Comparison of ENCODE assay signal across 42 cellular contexts in the genomic region with DNA sequence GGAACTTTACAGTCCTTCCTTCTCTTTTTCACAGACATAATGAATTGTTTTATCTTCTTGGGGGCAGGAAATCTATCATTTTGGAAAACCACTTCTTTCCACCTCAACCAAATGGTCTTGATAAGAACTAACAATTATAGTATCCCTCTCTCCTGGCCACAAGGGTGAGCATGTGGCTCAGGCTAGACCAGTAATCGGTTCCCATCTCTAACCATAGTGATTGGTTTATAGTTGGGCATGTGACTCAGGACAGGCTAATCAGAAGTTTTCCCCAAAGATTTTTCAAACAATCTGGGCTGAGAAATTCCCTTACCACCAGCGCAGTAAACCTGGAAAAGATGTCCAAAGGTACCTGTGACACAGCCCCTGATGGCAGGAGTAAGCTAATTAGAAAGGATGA. TPM values are rescaled to one million over a fixed set of nuclear protein-coding genes. Genes with fewer than 3 reads are reported as not detected.
"Had no signal": no experiment of that assay in that cellular context is flagged by ENCODE, and none has a peak within 500 bp of the region (broad histone marks: within the 10 kb centered on the region; RNA-seq: fewer than 3 reads in every experiment).

No MANE protein-coding gene starts in this region.

- H3K9me3 Mint-ChIP-seq: activated CD4-positive, alpha-beta memory T cell treated with anti-CD3 and anti-CD28 coated beads for 36 hours; activated CD4-positive, alpha-beta T cell treated with anti-CD3 and anti-CD28 coated beads, Interleukin-2, amount 10 ng/mL, durations not matched to agents 24 days and 14 days; activated naive CD4-positive, alpha-beta T cell treated with anti-CD3 and anti-CD28 coated beads for 36 hours; activated naive CD4-positive, alpha-beta T cell treated with anti-CD3 and anti-CD28 coated beads, Interleukin-2, amount 50 U/mL, for 24 hours; activated naive CD8-positive, alpha-beta T cell treated with anti-CD3 and anti-CD28 coated beads for 36 hours; activated naive CD8-positive, alpha-beta T cell treated with anti-CD3 and anti-CD28 coated beads, Interleukin-2, amount 50 U/mL, for 24 hours; activated T-helper 1 cell treated with anti-CD3 and anti-CD28 coated beads, Interleukin-12 subunit alpha, Interleukin-12 subunit beta, Interleukin-2, Interleukin-4 antibody, amounts not matched to agents 30 ng/mL and 10 ng/mL and 1 ng/mL, durations not matched to agents 14 hours and 24 hours and 36 hours; activated T-helper 2 cell treated with anti-CD3 and anti-CD28 coated beads, Interferon-gamma antibody, Interleukin-2, Interleukin-4, amounts not matched to agents 10 μg/mL and 5 μg/mL and 100 μg/mL, durations not matched to agents 14 hours and 24 hours and 36 hours; effector memory CD8-positive, alpha-beta T cell; T-helper 2 cell treated with Interferon-gamma antibody and Interleukin-4, amounts not matched to agents 5 μg/mL and 100 μg/mL, for 36 hours had no signal

- H3K27ac Mint-ChIP-seq: activated CD4-positive, alpha-beta memory T cell treated with anti-CD3 and anti-CD28 coated beads for 36 hours; activated CD4-positive, alpha-beta T cell treated with anti-CD3 and anti-CD28 coated beads for 36 hours; activated CD4-positive, alpha-beta T cell treated with anti-CD3 and anti-CD28 coated beads, Interleukin-2, amount 10 ng/mL, durations not matched to agents 24 days and 14 days; activated CD8-positive, alpha-beta memory T cell treated with anti-CD3 and anti-CD28 coated beads, Interleukin-2, amount 10 ng/mL, durations not matched to agents 7 days and 5 days; activated CD8-positive, alpha-beta T cell treated with anti-CD3 and anti-CD28 coated beads, Interleukin-2, amount 10 ng/mL, durations not matched to agents 7 days and 5 days; activated naive CD4-positive, alpha-beta T cell treated with anti-CD3 and anti-CD28 coated beads for 36 hours; activated naive CD4-positive, alpha-beta T cell treated with anti-CD3 and anti-CD28 coated beads, Interleukin-2, amount 50 U/mL, for 24 hours; activated naive CD8-positive, alpha-beta T cell treated with anti-CD3 and anti-CD28 coated beads for 36 hours; activated naive CD8-positive, alpha-beta T cell treated with anti-CD3 and anti-CD28 coated beads, Interleukin-2, amount 50 U/mL, for 24 hours; activated T-helper 1 cell treated with anti-CD3 and anti-CD28 coated beads, Interleukin-12 subunit alpha, Interleukin-12 subunit beta, Interleukin-2, Interleukin-4 antibody, amounts not matched to agents 30 ng/mL and 10 ng/mL and 1 ng/mL, durations not matched to agents 14 hours and 24 hours and 36 hours; activated T-helper 2 cell treated with anti-CD3 and anti-CD28 coated beads, Interferon-gamma antibody, Interleukin-2, Interleukin-4, amounts not matched to agents 10 μg/mL and 5 μg/mL and 100 μg/mL, durations not matched to agents 14 hours and 24 hours and 36 hours; effector memory CD8-positive, alpha-beta T cell; T-helper 17 cell; T-helper 2 cell treated with Interferon-gamma antibody and Interleukin-4, amounts not matched to agents 5 μg/mL and 100 μg/mL, for 36 hours had no signal

- H3K4me3 Mint-ChIP-seq: activated CD4-positive, alpha-beta memory T cell treated with anti-CD3 and anti-CD28 coated beads for 36 hours; activated CD4-positive, alpha-beta T cell treated with anti-CD3 and anti-CD28 coated beads for 36 hours; activated CD4-positive, alpha-beta T cell treated with anti-CD3 and anti-CD28 coated beads, Interleukin-2, amount 10 ng/mL, durations not matched to agents 24 days and 14 days; activated CD8-positive, alpha-beta memory T cell treated with anti-CD3 and anti-CD28 coated beads, Interleukin-2, amount 10 ng/mL, durations not matched to agents 7 days and 5 days; activated CD8-positive, alpha-beta T cell treated with anti-CD3 and anti-CD28 coated beads, Interleukin-2, amount 10 ng/mL, durations not matched to agents 7 days and 5 days; activated naive CD4-positive, alpha-beta T cell treated with anti-CD3 and anti-CD28 coated beads for 36 hours; activated naive CD4-positive, alpha-beta T cell treated with anti-CD3 and anti-CD28 coated beads, Interleukin-2, amount 50 U/mL, for 24 hours; activated naive CD8-positive, alpha-beta T cell treated with anti-CD3 and anti-CD28 coated beads for 36 hours; activated naive CD8-positive, alpha-beta T cell treated with anti-CD3 and anti-CD28 coated beads, Interleukin-2, amount 50 U/mL, for 24 hours; activated T-helper 1 cell treated with anti-CD3 and anti-CD28 coated beads, Interleukin-12 subunit alpha, Interleukin-12 subunit beta, Interleukin-2, Interleukin-4 antibody, amounts not matched to agents 30 ng/mL and 10 ng/mL and 1 ng/mL, durations not matched to agents 14 hours and 24 hours and 36 hours; effector memory CD8-positive, alpha-beta T cell; T-helper 17 cell; T-helper 2 cell treated with Interferon-gamma antibody and Interleukin-4, amounts not matched to agents 5 μg/mL and 100 μg/mL, for 36 hours had no signal

- DNase-seq: activated CD4-positive, alpha-beta memory T cell treated with anti-CD3 and anti-CD28 coated beads for 36 hours; activated CD4-positive, alpha-beta T cell treated with anti-CD3 and anti-CD28 coated beads for 36 hours; activated CD4-positive, alpha-beta T cell treated with anti-CD3 and anti-CD28 coated beads, Interleukin-2, amount 10 ng/mL, durations not matched to agents 24 days and 14 days; activated CD4-positive, CD25-positive, alpha-beta regulatory T cell; activated CD4-positive, CD25-positive, alpha-beta regulatory T cell treated with anti-CD3 and anti-CD28 coated beads, Interleukin-2, amount 50 U/mL, for 72 hours; activated CD8-positive, alpha-beta memory T cell treated with anti-CD3 and anti-CD28 coated beads, Interleukin-2, amount 10 ng/mL, durations not matched to agents 7 days and 5 days; activated CD8-positive, alpha-beta memory T cell treated with anti-CD3 and anti-CD28 coated beads, Interleukin-2, amount 50 U/mL, for 4 hours; activated CD8-positive, alpha-beta T cell treated with anti-CD3 and anti-CD28 coated beads, Interleukin-2, amount 10 ng/mL, durations not matched to agents 7 days and 5 days; activated effector memory CD4-positive, alpha-beta T cell treated with anti-CD3 and anti-CD28 coated beads, Interleukin-2, amount 50 U/mL, for 16 hours; activated naive CD4-positive, alpha-beta T cell treated with anti-CD3 and anti-CD28 coated beads for 36 hours; activated naive CD8-positive, alpha-beta T cell treated with anti-CD3 and anti-CD28 coated beads for 36 hours; activated naive CD8-positive, alpha-beta T cell treated with anti-CD3 and anti-CD28 coated beads, Interleukin-2, amount 50 U/mL, for 24 hours; activated T-cell treated with anti-CD3 and anti-CD28 coated beads, Interleukin-2, amount 50 U/mL, for 1 hour; activated T-cell treated with anti-CD3 and anti-CD28 coated beads, Interleukin-2, amount 50 U/mL, for 48 hours; adrenal gland; amygdala; aorta; body of pancreas; caudate nucleus; cortex of kidney; dermis blood vessel endothelial cell; effector CD4-positive, alpha-beta T cell; effector memory CD8-positive, alpha-beta T cell; esophagus squamous epithelium; foreskin melanocyte; heart right ventricle; T-helper 17 cell; T1000; WERI-Rb-1 had no signal

- H3K27me3 ChIP-seq: body of pancreas, esophagus squamous epithelium, gastroesophageal sphincter had no signal

- H3K4me1 Mint-ChIP-seq: activated CD4-positive, alpha-beta T cell treated with anti-CD3 and anti-CD28 coated beads for 36 hours; activated CD4-positive, alpha-beta T cell treated with anti-CD3 and anti-CD28 coated beads, Interleukin-2, amount 10 ng/mL, durations not matched to agents 24 days and 14 days; activated CD8-positive, alpha-beta memory T cell treated with anti-CD3 and anti-CD28 coated beads, Interleukin-2, amount 10 ng/mL, durations not matched to agents 7 days and 5 days; activated naive CD4-positive, alpha-beta T cell treated with anti-CD3 and anti-CD28 coated beads, Interleukin-2, amount 50 U/mL, for 24 hours; activated naive CD8-positive, alpha-beta T cell treated with anti-CD3 and anti-CD28 coated beads for 36 hours; T-helper 17 cell had no signal

- ATAC-seq: activated CD4-positive, alpha-beta T cell treated with anti-CD3 and anti-CD28 coated beads for 36 hours; activated CD8-positive, alpha-beta memory T cell treated with anti-CD3 and anti-CD28 coated beads, Interleukin-2, amount 10 ng/mL, durations not matched to agents 7 days and 5 days; activated CD8-positive, alpha-beta T cell treated with anti-CD3 and anti-CD28 coated beads, Interleukin-2, amount 10 ng/mL, durations not matched to agents 7 days and 5 days; activated naive CD8-positive, alpha-beta T cell treated with anti-CD3 and anti-CD28 coated beads, Interleukin-2, amount 50 U/mL, for 24 hours; body of pancreas; effector memory CD8-positive, alpha-beta T cell; gastroesophageal sphincter; heart right ventricle; T-helper 17 cell had no signal

- H3K36me3 Mint-ChIP-seq: activated CD4-positive, alpha-beta memory T cell treated with anti-CD3 and anti-CD28 coated beads for 36 hours; activated CD8-positive, alpha-beta memory T cell treated with anti-CD3 and anti-CD28 coated beads, Interleukin-2, amount 10 ng/mL, durations not matched to agents 7 days and 5 days; activated naive CD4-positive, alpha-beta T cell treated with anti-CD3 and anti-CD28 coated beads, Interleukin-2, amount 50 U/mL, for 24 hours; activated naive CD8-positive, alpha-beta T cell treated with anti-CD3 and anti-CD28 coated beads for 36 hours had no signal

- H3K4me3 ChIP-seq: adrenal gland, body of pancreas, esophagus squamous epithelium, gastroesophageal sphincter, heart right ventricle had no signal

- H3K4me1 ChIP-seq: adrenal gland, body of pancreas, esophagus squamous epithelium, gastroesophageal sphincter, heart right ventricle had no signal

- H3K36me3 ChIP-seq: adrenal gland, esophagus squamous epithelium, gastroesophageal sphincter, heart right ventricle, WERI-Rb-1 had no signal

- H3K27ac ChIP-seq: adrenal gland, body of pancreas, epithelial cell of prostate, esophagus squamous epithelium, gastroesophageal sphincter, heart right ventricle, WERI-Rb-1 had no signal

RNA-seq across cellular contexts. Expression of a gene that starts 4.0 kb away (rescaled TPM):
- total RNA-seq: activated CD4-positive, alpha-beta memory T cell treated with anti-CD3 and anti-CD28 coated beads for 36 hours; activated CD4-positive, alpha-beta T cell treated with anti-CD3 and anti-CD28 coated beads for 36 hours; activated CD4-positive, alpha-beta T cell treated with anti-CD3 and anti-CD28 coated beads, Interleukin-2, amount 10 ng/mL, durations not matched to agents 24 days and 14 days; activated CD8-positive, alpha-beta memory T cell treated with anti-CD3 and anti-CD28 coated beads for 36 hours; activated CD8-positive, alpha-beta memory T cell treated with anti-CD3 and anti-CD28 coated beads, Interleukin-2, amount 10 ng/mL, durations not matched to agents 7 days and 5 days; activated CD8-positive, alpha-beta T cell treated with anti-CD3 and anti-CD28 coated beads, Interleukin-2, amount 10 ng/mL, durations not matched to agents 7 days and 5 days; activated naive CD4-positive, alpha-beta T cell treated with anti-CD3 and anti-CD28 coated beads for 36 hours; activated naive CD8-positive, alpha-beta T cell treated with anti-CD3 and anti-CD28 coated beads for 36 hours; activated T-helper 1 cell treated with anti-CD3 and anti-CD28 coated beads, Interleukin-12 subunit alpha, Interleukin-12 subunit beta, Interleukin-2, Interleukin-4 antibody, amounts not matched to agents 30 ng/mL and 10 ng/mL and 1 ng/mL, durations not matched to agents 14 hours and 24 hours and 36 hours; activated T-helper 2 cell treated with anti-CD3 and anti-CD28 coated beads, Interferon-gamma antibody, Interleukin-2, Interleukin-4, amounts not matched to agents 10 μg/mL and 5 μg/mL and 100 μg/mL, durations not matched to agents 14 hours and 24 hours and 36 hours; adrenal gland; aorta; body of pancreas; chondrocyte; dermis blood vessel endothelial cell; endothelial cell of umbilical vein; esophagus squamous epithelium; fibroblast of lung; fibroblast of villous mesenchyme; gastroesophageal sphincter; glomerular endothelial cell; heart right ventricle; T-helper 17 cell had no signal
- polyA plus RNA-seq: adrenal gland, aorta, endothelial cell of umbilical vein, esophagus, fibroblast of lung, heart right ventricle had no signal
